ENCODE assay signal across 8 cellular contexts in the genomic region with DNA sequence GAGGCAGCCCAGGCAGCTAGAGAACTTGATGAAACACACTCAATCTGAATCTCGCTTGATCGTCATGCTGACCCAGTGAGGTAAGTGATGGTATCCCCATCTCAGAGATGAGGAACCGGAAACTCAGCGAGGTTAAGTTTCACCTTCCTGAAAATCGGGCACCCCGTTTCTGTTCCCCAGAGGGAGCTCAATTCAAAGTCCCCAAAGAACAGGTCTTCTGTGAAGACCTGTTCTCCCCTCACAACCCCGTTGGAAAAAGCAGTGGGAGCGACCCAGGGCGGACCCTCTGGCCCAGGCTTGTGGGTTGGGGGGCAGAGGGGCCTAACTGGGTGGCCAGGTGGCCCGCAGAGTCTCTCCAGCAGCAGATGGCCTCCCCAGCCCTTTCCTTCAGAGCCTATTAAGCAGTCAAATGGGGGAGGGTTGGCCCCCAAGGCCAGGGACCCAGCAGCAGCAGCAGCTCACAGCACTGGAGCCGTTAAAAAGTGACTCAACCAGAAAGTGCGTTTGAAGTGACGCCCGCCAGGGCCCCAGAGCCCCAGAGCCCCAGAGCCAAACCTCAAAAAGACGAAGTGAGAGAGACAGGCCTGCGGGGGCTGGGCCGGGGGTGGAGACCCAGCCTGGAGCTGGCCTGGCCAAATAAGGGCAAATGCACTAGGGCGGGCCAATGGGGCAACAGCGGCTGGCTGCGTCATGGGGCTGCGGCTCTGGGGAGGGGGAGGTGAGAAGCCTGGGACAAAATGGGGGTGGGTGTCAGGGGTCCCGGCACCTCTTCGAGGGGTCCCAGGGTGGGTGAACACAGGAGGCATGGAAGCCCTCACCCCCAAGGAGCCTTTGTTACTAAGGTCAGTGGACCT. TPM values are rescaled to one million over a fixed set of nuclear protein-coding genes. Genes with fewer than 3 reads are reported as not detected.
DNase-seq lines count a peak whose midpoint lies in the region; ATAC-seq lines count a peak whose summit lies in the region.

No MANE protein-coding gene starts in this region.

- peak; percentile 51 for ATAC-seq in HG03342 (IDR thresholded peaks at IDR 0.05; ENCODE audit: unreplicated experiment)
- ATAC-seq in T-helper 17 cell, result peak; percentile 77

- H3K36me3 Mint-ChIP-seq in T-helper 17 cell (ENCODE audit: low read depth), result peaks cover 6% of the 10 kb centered on the region

- H3K4me1 Mint-ChIP-seq in T-helper 17 cell, result peaks cover 82% of the 10 kb centered on the region

- no peaks in the 10 kb centered on the region for H3K9me3 ChIP-seq in T-helper 17 cell (ENCODE audit: control insufficient read depth, low read length, poor library complexity, severe bottlenecking)

- H3K27me3 Mint-ChIP-seq in T-helper 17 cell, result no peaks in the 10 kb centered on the region

- peak overlapping the region; percentile 100 for H3K27ac Mint-ChIP-seq in T-helper 17 cell

- H3K27ac ChIP-seq in angular gyrus (ENCODE audit: low read depth, low read length), result peak overlapping the region; percentile 31

- DNase-seq in A172 (ENCODE audit: low spot score) (peak; percentile 64), GM19238 (ENCODE audit: insufficient read length, low spot score) (peak; percentile 57), T-helper 17 cell (peak; percentile 75 to 84 (median 83)), iris pigment epithelial cell (ENCODE audit: low read depth) (peak; percentile 81), SW 1271 (lab: John Stamatoyannopoulos, UW) (no peak)
- DNase-seq in stimulated activated CD4-positive, alpha-beta T cell treated with anti-CD3 and anti-CD28 coated beads, Interleukin-1b, Interleukin-23, amount 100 ng/mL, for 4 hours (ENCODE audit: low read depth in 2 of 2), result peak; percentile 86 to 88

- peak overlapping the region; percentile 100 for H3K4me3 Mint-ChIP-seq in T-helper 17 cell

RNA-seq across cellular contexts. Expression of gene TSPOAP1, which starts 9.2 kb away (rescaled TPM):
- not detected in 2 replicates for total RNA-seq in A172 (2014; rRNA removed; shearing (Covaris generic))
- 10 to 100 TPM; 30.5 to 32.8 TPM for total RNA-seq in T-helper 17 cell

RNA-seq across cellular contexts. Expression of gene SUPT4H1, which starts 14.2 kb away (rescaled TPM):
- total RNA-seq in A172 (2014; rRNA removed; shearing (Covaris generic)), result 76.1 and 161 TPM in 2 replicates
- 10 to 100 TPM; 41.3 to 50.6 TPM for total RNA-seq in T-helper 17 cell

RNA-seq across cellular contexts. Expression of gene MPO, which starts 57.1 kb away (rescaled TPM):
- not detected in 2 replicates for total RNA-seq in A172 (2014; rRNA removed; shearing (Covaris generic))
- total RNA-seq in T-helper 17 cell, result under 1 TPM in 1 of 2 donors, not detected in 1; 0.07 TPM

Comparison
In these comparisons a context has a peak if more than half of its experiments do, and no peak if none do; other contexts are left out.
1. DNase-seq: peak in A172 (single experiment), GM19238 (single experiment), T-helper 17 cell (3 of 3), iris pigment epithelial cell (single experiment) and stimulated activated CD4-positive, alpha-beta T cell treated with anti-CD3 and anti-CD28 coated beads, Interleukin-1b, Interleukin-23, amount 100 ng/mL, for 4 hours (2 of 2); none in SW 1271 (0 of 2).
2. RNA of gene TSPOAP1, which starts 9.2 kb away (total RNA-seq): 30.5 to 32.8 TPM in T-helper 17 cell; not detected in A172; every median in the first group is over 10 times any median in the second.